Comparison of ENCODE assay signal across 1 cellular context in genomic region chr6:45722876-45723275, GRCh38.
TF ChIP-seq lines count a peak whose summit lies in the region.

No MANE protein-coding gene starts in this region.

TF ChIP-seq in GM23338, 12 proteins besides CTCF, POLR2A, EP300 and RAD21 (continued from another document):
- no peak for TF ChIP-seq ZNF462 (CRISPR knock-in tag; IDR thresholded peaks at IDR 0.05)
- TF ChIP-seq STAT1 (IDR thresholded peaks at IDR 0.05; ENCODE audit: unreplicated experiment): no peak
- TF ChIP-seq ETS1 (IDR thresholded peaks at IDR 0.05): no peak
- no peak for TF ChIP-seq JUNB (IDR thresholded peaks at IDR 0.05; ENCODE audit: unreplicated experiment)
- TF ChIP-seq CREB1 (CRISPR knock-in tag; IDR thresholded peaks at IDR 0.05; ENCODE audit: low read depth): no peak
- no peak for TF ChIP-seq REST (IDR thresholded peaks at IDR 0.05; ENCODE audit: unreplicated experiment)
- TF ChIP-seq NANOG (IDR thresholded peaks at IDR 0.05; ENCODE audit: borderline replicate concordance): no peak
TF ChIP-seq in GM23338: peak in this region for 0.
